Comparison of ENCODE assay signal across 20 cellular contexts in the genomic region with DNA sequence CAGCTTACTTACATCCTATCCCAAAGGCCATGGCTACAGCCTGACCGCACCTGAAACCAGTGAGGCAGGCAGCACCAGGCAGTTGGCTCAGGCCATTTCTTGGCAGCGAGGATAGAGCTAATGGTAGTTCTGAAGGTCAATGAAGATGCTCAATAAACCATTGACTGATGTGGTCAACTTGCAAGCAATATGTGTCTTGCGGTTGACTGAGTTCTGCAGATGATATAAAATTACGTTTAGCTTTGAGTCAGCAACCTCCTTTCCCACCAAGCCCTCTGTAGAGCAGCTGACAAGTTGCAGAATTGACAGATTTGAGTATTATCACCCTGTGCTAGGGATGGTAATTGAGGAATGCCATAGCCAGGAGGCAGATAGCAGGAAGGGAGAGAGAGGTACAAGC.
DNase-seq lines count a peak whose midpoint lies in the region; ATAC-seq and TF ChIP-seq lines count a peak whose summit lies in the region.
"Had no signal": no experiment of that assay in that cellular context is flagged by ENCODE, and none has a peak within 500 bp of the region (broad histone marks: within the 10 kb centered on the region; RNA-seq: fewer than 3 reads in every experiment).

No MANE protein-coding gene starts in this region.

- no peak overlapping the region for H3K27ac ChIP-seq in colonic mucosa
- H3K27ac ChIP-seq: adrenal gland, breast epithelium, hepatocyte, testis had no signal

- no peak for TF ChIP-seq CTCF in colonic mucosa (IDR thresholded peaks at IDR 0.05)

- no peak overlapping the region for H3K4me3 ChIP-seq in colonic mucosa
- H3K4me3 ChIP-seq: adrenal gland, breast epithelium, hepatocyte, testis had no signal

- H3K36me3 ChIP-seq in colonic mucosa: no peaks in the 10 kb centered on the region
- H3K36me3 ChIP-seq: adrenal gland, breast epithelium had no signal

- H3K27me3 Mint-ChIP-seq in activated T-helper 17 cell treated with anti-CD3 and anti-CD28 coated beads, Interleukin-2, amount 50 U/mL, for 72 hours: peaks cover 7% of the 10 kb centered on the region
- H3K27me3 Mint-ChIP-seq: CD4-positive, alpha-beta T cell had no signal

- intact Hi-C loops in colonic mucosa (cut with DNase I): no loop called here

- no peak overlapping the region for H3K27ac Mint-ChIP-seq in activated T-helper 17 cell treated with anti-CD3 and anti-CD28 coated beads, Interleukin-2, amount 50 U/mL, for 72 hours
- H3K27ac Mint-ChIP-seq: CD4-positive, alpha-beta T cell; T-cell had no signal

- no peaks in the 10 kb centered on the region for H3K36me3 Mint-ChIP-seq in activated T-helper 17 cell treated with anti-CD3 and anti-CD28 coated beads, Interleukin-2, amount 50 U/mL, for 72 hours (ENCODE audit: low read depth)
- H3K36me3 Mint-ChIP-seq: T-cell had no signal

- H3K27me3 ChIP-seq in colonic mucosa: no peaks in the 10 kb centered on the region
- H3K27me3 ChIP-seq: adrenal gland, breast epithelium, hepatocyte, testis had no signal

- no peak overlapping the region for H3K9ac ChIP-seq in colonic mucosa (ENCODE audit: low read depth in 2 of 2, low read length in 2 of 2)

- DNase-seq in D341Med (ENCODE audit: low spot score) (no peak), colonic mucosa (no peak)
- DNase-seq: activated CD4-positive, alpha-beta T cell treated with anti-CD3 and anti-CD28 coated beads for 48 hours; activated gamma-delta T cell treated with Interleukin-2 at 50 U/mL for 16 hours; adrenal gland; CD4-positive, alpha-beta T cell; foreskin fibroblast; NCI-H1436; NCI-H774; SHP77 treated with DMSO at 0.1 percent for 48 hours; stimulated activated CD4-positive, alpha-beta T cell treated with anti-CD3 and anti-CD28 coated beads, Interleukin-15, amount 100 ng/mL, for 24 hours; T-cell; testis had no signal

- H3K4me1 ChIP-seq in colonic mucosa: no peaks in the 10 kb centered on the region
- H3K4me1 ChIP-seq: adrenal gland, breast epithelium had no signal

- no peaks in the 10 kb centered on the region for H3K9me3 Mint-ChIP-seq in activated T-helper 17 cell treated with anti-CD3 and anti-CD28 coated beads, Interleukin-2, amount 50 U/mL, for 72 hours
- H3K9me3 Mint-ChIP-seq: CD4-positive, alpha-beta T cell; T-cell had no signal

- no peak overlapping the region for H3K4me3 Mint-ChIP-seq in activated T-helper 17 cell treated with anti-CD3 and anti-CD28 coated beads, Interleukin-2, amount 50 U/mL, for 72 hours
- H3K4me3 Mint-ChIP-seq: CD4-positive, alpha-beta T cell; T-cell had no signal

- no peaks in the 10 kb centered on the region for H3K4me1 Mint-ChIP-seq in activated T-helper 17 cell treated with anti-CD3 and anti-CD28 coated beads, Interleukin-2, amount 50 U/mL, for 72 hours
- H3K4me1 Mint-ChIP-seq: T-cell had no signal

- no peaks in the 10 kb centered on the region for H3K9me3 ChIP-seq in colonic mucosa
- H3K9me3 ChIP-seq: adrenal gland, breast epithelium, testis had no signal

- ATAC-seq in GM18858 (IDR thresholded peaks at IDR 0.05; ENCODE audit: unreplicated experiment) (peak; percentile 70), GM21390 (IDR thresholded peaks at IDR 0.05; ENCODE audit: unreplicated experiment) (peak; percentile 53), HG03103 (IDR thresholded peaks at IDR 0.05; ENCODE audit: low read depth, unreplicated experiment) (peak; percentile 76), HG03280 (IDR thresholded peaks at IDR 0.05; ENCODE audit: unreplicated experiment) (no peak)
- ATAC-seq in activated T-helper 17 cell treated with anti-CD3 and anti-CD28 coated beads, Interleukin-2, amount 50 U/mL, for 72 hours (replicated peaks): peak; percentile 61
- ATAC-seq: T-cell had no signal
